21 cellular contexts compared by ENCODE assay signal in the genomic region with DNA sequence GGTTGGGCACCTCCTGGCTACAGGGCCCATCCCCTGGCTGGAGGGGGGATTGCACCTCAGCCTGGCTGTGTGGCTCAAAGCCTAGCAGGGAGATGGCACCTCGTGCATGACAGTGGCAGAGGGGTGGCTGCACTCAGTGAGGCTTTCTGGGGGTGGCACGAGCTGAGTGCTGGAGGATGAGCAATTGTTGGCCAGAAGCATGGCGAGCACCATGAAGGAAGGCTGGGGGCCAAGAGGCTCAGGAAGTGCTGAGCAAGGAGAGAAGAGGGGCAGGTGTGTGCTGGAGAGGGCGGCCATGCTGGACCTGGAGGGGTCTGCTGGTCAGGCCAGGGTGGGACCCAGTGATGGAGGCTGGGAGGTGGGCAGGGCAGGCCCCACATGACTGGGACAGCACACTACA.
"Had no signal": no experiment of that assay in that cellular context is flagged by ENCODE, and none has a peak within 500 bp of the region (broad histone marks: within the 10 kb centered on the region; RNA-seq: fewer than 3 reads in every experiment).

No MANE protein-coding gene starts in this region.

- H3K9me3 Mint-ChIP-seq: stimulated activated naive B cell treated with anti-CD40 and anti-IgM and Interleukin-4, amounts not matched to agents 10 μg/mL and 1 μg/mL and 100 μg/mL, for 72 hours had no signal

- H3K4me1 Mint-ChIP-seq: naive thymus-derived CD4-positive, alpha-beta T cell; stimulated activated naive B cell treated with anti-CD40 and anti-IgM and Interleukin-4, amounts not matched to agents 10 μg/mL and 1 μg/mL and 100 μg/mL, for 72 hours had no signal

- H3K27me3 ChIP-seq: thyroid gland had no signal

- H3K9me3 ChIP-seq: neutrophil, psoas muscle, sigmoid colon, stomach, thyroid gland had no signal

- FAIRE-seq: colon, frontal cortex, kidney had no signal

- H3K36me3 ChIP-seq: neutrophil, sigmoid colon, stomach, thyroid gland had no signal

- ATAC-seq: left lobe of liver; naive thymus-derived CD4-positive, alpha-beta T cell; psoas muscle; right cardiac atrium; stimulated activated naive B cell treated with anti-CD40 and anti-IgM and Interleukin-4, amounts not matched to agents 10 μg/mL and 1 μg/mL and 100 μg/mL, for 72 hours had no signal

- H3K4me1 ChIP-seq: psoas muscle, sigmoid colon, stomach had no signal

- H3K27ac Mint-ChIP-seq: naive thymus-derived CD4-positive, alpha-beta T cell; stimulated activated naive B cell treated with anti-CD40 and anti-IgM and Interleukin-4, amounts not matched to agents 10 μg/mL and 1 μg/mL and 100 μg/mL, for 72 hours had no signal

- H3K4me3 Mint-ChIP-seq: naive thymus-derived CD4-positive, alpha-beta T cell; stimulated activated naive B cell treated with anti-CD40 and anti-IgM and Interleukin-4, amounts not matched to agents 10 μg/mL and 1 μg/mL and 100 μg/mL, for 72 hours had no signal

- H3K4me3 ChIP-seq: dorsolateral prefrontal cortex, hepatocyte, psoas muscle, sigmoid colon, stomach, thyroid gland had no signal

- DNase-seq: central memory CD4-positive, alpha-beta T cell; effector CD4-positive, alpha-beta T cell; head of caudate nucleus; kidney; mesenchymal stem cell; midbrain; naive thymus-derived CD4-positive, alpha-beta T cell; right cardiac atrium; stimulated activated CD4-positive, alpha-beta T cell treated with anti-CD3 and anti-CD28 coated beads, Interleukin-4, amount 100 ng/mL, for 4 hours; stimulated activated naive B cell treated with anti-CD40 and anti-IgM and Interleukin-4, amounts not matched to agents 10 μg/mL and 1 μg/mL and 100 μg/mL, for 72 hours; stomach; thyroid gland; trophoblast cell had no signal

- H3K27ac ChIP-seq: dorsolateral prefrontal cortex, hepatocyte, neutrophil, psoas muscle, sigmoid colon, stomach, thyroid gland had no signal

- H3K36me3 Mint-ChIP-seq: naive thymus-derived CD4-positive, alpha-beta T cell; stimulated activated naive B cell treated with anti-CD40 and anti-IgM and Interleukin-4, amounts not matched to agents 10 μg/mL and 1 μg/mL and 100 μg/mL, for 72 hours had no signal
